ENCODE assay signal across 8 cellular contexts in the genomic region with DNA sequence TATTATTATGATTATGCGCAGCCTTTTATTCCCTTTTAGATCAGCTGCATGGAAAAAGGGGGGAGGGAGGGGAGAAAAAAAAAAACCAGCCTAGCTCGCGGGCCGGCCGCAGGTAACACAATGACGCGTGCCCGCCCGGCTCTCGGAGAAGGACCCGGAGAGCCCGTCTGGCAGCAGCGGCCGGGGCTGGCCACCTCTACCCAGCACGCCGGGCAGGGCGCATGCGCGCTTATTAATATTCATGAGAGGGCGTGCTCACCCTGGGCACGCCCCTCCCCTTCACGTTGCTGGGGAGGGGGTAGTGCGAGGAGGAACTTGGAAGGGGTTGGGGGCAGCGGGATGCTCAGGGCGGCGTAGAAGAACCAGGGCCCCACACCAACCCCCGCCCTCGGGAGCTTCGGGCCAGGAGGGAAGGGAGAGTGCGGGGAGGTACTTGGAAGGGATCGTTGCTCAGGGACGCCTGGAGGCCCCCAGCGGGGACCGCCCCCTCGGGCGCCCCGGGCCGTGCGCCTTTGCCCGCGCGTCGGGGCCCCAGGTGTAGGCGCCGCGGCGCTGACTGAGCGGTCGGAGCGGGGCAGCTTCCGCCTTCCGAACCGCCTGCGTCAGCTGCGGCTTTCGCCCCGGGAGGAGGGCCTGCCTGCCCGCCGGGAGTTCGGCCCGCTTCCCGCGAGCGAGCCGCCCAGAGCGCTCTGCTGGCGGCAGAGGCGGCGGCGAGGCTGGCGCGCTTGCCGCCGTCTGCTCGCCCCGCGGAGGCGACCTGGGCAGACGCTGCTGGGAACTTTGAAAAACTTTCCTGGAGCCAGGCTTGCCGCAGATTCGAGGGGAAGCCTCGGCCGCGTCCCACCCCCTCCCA. TPM values are rescaled to one million over a fixed set of nuclear protein-coding genes. Genes with fewer than 3 reads are reported as not detected.
DNase-seq lines count a peak whose midpoint lies in the region; ATAC-seq, FAIRE-seq and TF ChIP-seq lines count a peak whose summit lies in the region.

A gene (minus strand): TSS at position 169 of the 853 bp plus-strand sequence. CDS start 469 bp downstream, outside the sequence.

- H3K79me1 ChIP-seq in H9 (ENCODE audit: insufficient read depth, low read depth, low read length, poor library complexity, severe bottlenecking) = no peaks in the 10 kb centered on the region

- H2BK5ac ChIP-seq in H9 (ENCODE audit: insufficient read length, low read length) = no peak within 1 kb of the TSS

- H3K9me3 ChIP-seq in H9 (ENCODE audit: control insufficient read depth, low read depth, low read length) = no peaks in the 10 kb centered on the region

- no peak within 1 kb of the TSS for H2BK15ac ChIP-seq in H9 (ENCODE audit: low read depth, low read length)

- H3K36me3 Mint-ChIP-seq in H9 (ENCODE audit: insufficient read depth in 1 of 3, low read depth in 3 of 3) = peaks cover 0 to 15% (median 1%) of the 10 kb centered on the region in 3 experiments; a peak in 3 of 7 replicates
- no peaks in the 10 kb centered on the region for H3K36me3 Mint-ChIP-seq in activated naive CD8-positive, alpha-beta T cell treated with anti-CD3 and anti-CD28 coated beads, Interleukin-2, amount 10 ng/mL, durations not matched to agents 7 days and 5 days

- H3K4me1 ChIP-seq in H9 (ENCODE audit: insufficient read depth, low read length) = peaks cover 8% of the 10 kb centered on the region

- no peak within 1 kb of the TSS for H3K23ac ChIP-seq in H9 (ENCODE audit: insufficient read length, low read depth, low read length)

- peak within 1 kb of the TSS; percentile 62 for H3K18ac ChIP-seq in H9 (ENCODE audit: insufficient read length, low read depth, low read length)

- peak within 1 kb of the TSS; percentile 74 for H3K4me2 ChIP-seq in H9 (ENCODE audit: insufficient read depth, insufficient read length, low read length)

- H3K4ac ChIP-seq in H9 (ENCODE audit: low read depth, low read length) = no peak within 1 kb of the TSS

- WGBS in H9 (ENCODE audit: extremely low coverage, insufficient read length, low lambda C conversion rate) = no CpG with 5 or more reads among the region's 84 CpGs

- peak; percentile 77 for ATAC-seq in activated naive CD8-positive, alpha-beta T cell treated with anti-CD3 and anti-CD28 coated beads, Interleukin-2, amount 10 ng/mL, durations not matched to agents 7 days and 5 days (ENCODE audit: low read depth)

- peak within 1 kb of the TSS; percentile 89 for H3K14ac ChIP-seq in H9 (ENCODE audit: insufficient read depth, low read length)

- H3K4me1 Mint-ChIP-seq in H9 = peaks cover 36 to 38% of the 10 kb centered on the region in 2 experiments
- H3K4me1 Mint-ChIP-seq in activated naive CD8-positive, alpha-beta T cell treated with anti-CD3 and anti-CD28 coated beads, Interleukin-2, amount 10 ng/mL, durations not matched to agents 7 days and 5 days = peaks cover 18% of the 10 kb centered on the region

- TF ChIP-seq POLR2A in GM10847 (IDR thresholded peaks at IDR 0.05; ENCODE audit: extremely low read depth, insufficient read length) = peak; percentile 50

- H3K27me3 Mint-ChIP-seq in H9 (ENCODE audit: low read depth) = no peaks in the 10 kb centered on the region; the same call in 1 of the 2 replicates
- H3K27me3 Mint-ChIP-seq in activated naive CD8-positive, alpha-beta T cell treated with anti-CD3 and anti-CD28 coated beads, Interleukin-2, amount 10 ng/mL, durations not matched to agents 7 days and 5 days = peaks cover 57% of the 10 kb centered on the region

- H2AFZ ChIP-seq in H9 (ENCODE audit: low read length) = no peak within 1 kb of the TSS

- no peak within 1 kb of the TSS for H4K91ac ChIP-seq in H9 (ENCODE audit: insufficient read length, low read depth, low read length)

- peak; percentile 94 for DNase-seq in H9
- DNase-seq in LNCaP clone FGC (ENCODE audit: low read depth) = peak; percentile 75
- peak; percentile 93 for DNase-seq in RKO (ENCODE audit: low spot score)
- DNase-seq in activated naive CD8-positive, alpha-beta T cell treated with anti-CD3 and anti-CD28 coated beads, Interleukin-2, amount 10 ng/mL, durations not matched to agents 7 days and 5 days = peak; percentile 86
- DNase-seq in glomerular visceral epithelial cell (ENCODE audit: extremely low spot score) = peak; percentile 98
- DNase-seq in nucleus accumbens (lab: John Stamatoyannopoulos, UW) = peak; percentile 46 to 97 (median 89)
- DNase-seq in urothelium cell line (ENCODE audit: low spot score) = peak; percentile 97

- H3K4me3 ChIP-seq in LNCaP clone FGC (ENCODE audit: low read depth, low read length) = peak within 1 kb of the TSS; percentile 79

- peak within 1 kb of the TSS; percentile 94 to 98 (median 96) for H3K27ac Mint-ChIP-seq in H9
- peak within 1 kb of the TSS; percentile 86 for H3K27ac Mint-ChIP-seq in activated naive CD8-positive, alpha-beta T cell treated with anti-CD3 and anti-CD28 coated beads, Interleukin-2, amount 10 ng/mL, durations not matched to agents 7 days and 5 days

- no peak within 1 kb of the TSS for H2BK120ac ChIP-seq in H9 (ENCODE audit: low read depth, low read length, poor library complexity, severe bottlenecking)

- peak within 1 kb of the TSS; percentile 46 for H3K9ac ChIP-seq in H9 (ENCODE audit: extremely low read depth, insufficient read length, low read length)

- no peak within 1 kb of the TSS for H4K5ac ChIP-seq in H9 (ENCODE audit: insufficient read length, low read depth, low read length)

- peaks cover 5% of the 10 kb centered on the region; the same call in 1 of the 2 replicates for H3K79me2 ChIP-seq in H9 (ENCODE audit: insufficient read depth, low read length)

- H3K9me3 Mint-ChIP-seq in H9 = no peaks in the 10 kb centered on the region
- no peaks in the 10 kb centered on the region for H3K9me3 Mint-ChIP-seq in activated naive CD8-positive, alpha-beta T cell treated with anti-CD3 and anti-CD28 coated beads, Interleukin-2, amount 10 ng/mL, durations not matched to agents 7 days and 5 days

- H2BK20ac ChIP-seq in H9 (ENCODE audit: low read depth, low read length, poor library complexity, severe bottlenecking) = no peak within 1 kb of the TSS

- H3K27ac ChIP-seq in H9 (ENCODE audit: insufficient read length, low read depth, low read length) = no peak within 1 kb of the TSS

- H3T11ph ChIP-seq in H9 (ENCODE audit: low read length) = no peak within 1 kb of the TSS

- POLR2A ChIA-PET in activated naive CD8-positive, alpha-beta T cell treated with anti-CD3 and anti-CD28 coated beads, Interleukin-2, amount 10 ng/mL, durations not matched to agents 7 days and 5 days (lab: Charles Lee) = interaction anchor here (1.1 to 1.3 kb wide), 2 partner anchors 124 to 240 kb away, joined by 3 read pairs; a partner anchor contains a TSS

- peak; percentile 86 for FAIRE-seq in urothelium cell line (lab: Jason Lieb, UNC)

- no peak within 1 kb of the TSS for H2BK12ac ChIP-seq in H9 (ENCODE audit: insufficient read length, low read depth, low read length)

- no peak within 1 kb of the TSS for H3K56ac ChIP-seq in H9 (ENCODE audit: insufficient read length, low read depth, low read length)

- no peaks in the 10 kb centered on the region for H4K20me1 ChIP-seq in H9 (ENCODE audit: control insufficient read depth, insufficient read depth, insufficient read length)

- no peaks in the 10 kb centered on the region for H3K27me3 ChIP-seq in H9 (ENCODE audit: insufficient read depth, low read length)

- peaks cover 23% of the 10 kb centered on the region for H3K23me2 ChIP-seq in H9 (ENCODE audit: insufficient read length, low read depth, low read length, poor library complexity, severe bottlenecking)

- H4K8ac ChIP-seq in H9 (replicated peaks; ENCODE audit: insufficient read length, low read depth, low read length) = no peak within 1 kb of the TSS

- no peak within 1 kb of the TSS for H2AK5ac ChIP-seq in H9 (ENCODE audit: insufficient read length, low read length)

- peak within 1 kb of the TSS; percentile 85 to 95 for H3K4me3 Mint-ChIP-seq in H9
- H3K4me3 Mint-ChIP-seq in activated naive CD8-positive, alpha-beta T cell treated with anti-CD3 and anti-CD28 coated beads, Interleukin-2, amount 10 ng/mL, durations not matched to agents 7 days and 5 days = peak within 1 kb of the TSS; percentile 95

- TF ChIP-seq CTCF in H9 (conservative IDR thresholded peaks at IDR 0.05) = no peak
- no peak for TF ChIP-seq CTCF in LNCaP clone FGC (IDR thresholded peaks at IDR 0.05; ENCODE audit: control insufficient read depth, extremely low read depth, insufficient read depth)

RNA-seq across cellular contexts. Expression of the gene that starts here (rescaled TPM):
- 54.0 and 58.1 TPM in 2 replicates for total RNA-seq in H9 (2021)
- total RNA-seq in activated naive CD8-positive, alpha-beta T cell treated with anti-CD3 and anti-CD28 coated beads, Interleukin-2, amount 10 ng/mL, durations not matched to agents 7 days and 5 days = under 1 TPM; 0.28 to 0.89 TPM

Comparison
In these comparisons a context has a peak if more than half of its experiments do, and no peak if none do; other contexts are left out.
1. RNA of the gene that starts here (total RNA-seq): 54.0 to 58.1 TPM in H9; 0.28 to 0.89 TPM in activated naive CD8-positive, alpha-beta T cell treated with anti-CD3 and anti-CD28 coated beads, Interleukin-2, amount 10 ng/mL, durations not matched to agents 7 days and 5 days; every median in the first group is over 10 times any median in the second.
2. Peak in DNase-seq and ATAC-seq in activated naive CD8-positive, alpha-beta T cell treated with anti-CD3 and anti-CD28 coated beads, Interleukin-2, amount 10 ng/mL, durations not matched to agents 7 days and 5 days; RNA of the gene not detected or under 1 TPM.
3. Peak in every context shown above with its lines, with median percentiles within 50 percentile points of each other: DNase-seq.